In genomic region chr3:196741401-196741761, GRCh38 we compare ENCODE assay signal across 1 cellular context.
A peak's percentile ranks its signal among the peaks of the same experiment; 100 is the strongest.
TF ChIP-seq lines count a peak whose summit lies in the region.

No MANE protein-coding gene starts in this region.

TF ChIP-seq in HepG2, 621 proteins besides CTCF, POLR2A, EP300 and RAD21:
- 0 out of 2 replicates have a peak, but pooled peaks have one; percentile 10 for TF ChIP-seq NFE2L2 (IDR thresholded peaks at IDR 0.05; ENCODE audit: low read length)
- no peak for TF ChIP-seq DPF2 (CRISPR knock-in tag; IDR thresholded peaks at IDR 0.05; ENCODE audit: borderline replicate concordance, low read depth)
- 0 out of 2 replicates have a peak, but pooled peaks have one; percentile 25 for TF ChIP-seq POLR2AphosphoS5 (IDR thresholded peaks at IDR 0.05; ENCODE audit: low read depth, low read length)
